Comparison of ENCODE assay signal across 25 cellular contexts in the genomic region with DNA sequence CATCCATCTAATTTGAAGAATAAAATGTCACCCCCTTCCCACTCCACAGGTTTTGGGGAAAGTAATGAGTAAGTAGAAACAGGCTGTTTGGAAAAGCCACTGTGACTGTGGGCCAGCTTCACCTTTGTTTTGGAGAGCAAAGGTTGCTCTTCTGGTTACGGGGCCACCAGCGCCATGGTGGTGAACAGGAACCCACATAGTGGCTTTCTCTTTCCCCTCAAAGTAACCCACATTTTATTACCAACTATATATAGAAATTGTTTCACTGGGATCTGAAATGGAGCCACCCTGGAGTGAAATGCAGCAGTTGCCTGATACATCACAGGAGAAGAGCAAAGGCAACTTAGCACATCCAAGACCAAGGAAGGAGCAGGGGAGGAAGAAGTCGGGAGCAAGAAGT.
DNase-seq lines count a peak whose midpoint lies in the region; ATAC-seq, FAIRE-seq and TF ChIP-seq lines count a peak whose summit lies in the region.
"Had no signal": no experiment of that assay in that cellular context is flagged by ENCODE, and none has a peak within 500 bp of the region (broad histone marks: within the 10 kb centered on the region; RNA-seq: fewer than 3 reads in every experiment).

No MANE protein-coding gene starts in this region.

- no peak for ATAC-seq in stimulated activated memory B cell treated with anti-CD40 and anti-IgM and Interleukin-4, amounts not matched to agents 10 μg/mL and 1 μg/mL and 100 μg/mL, for 72 hours
- ATAC-seq: mucosa of descending colon, upper lobe of right lung had no signal

- no peak overlapping the region for H3K18ac ChIP-seq in trophoblast cell (ENCODE audit: low read length)

- peaks cover 10% of the 10 kb centered on the region for H3K9me3 Mint-ChIP-seq in activated T-cell treated with anti-CD3 and anti-CD28 coated beads, Interleukin-2, amount 50 U/mL, for 24 hours
- peaks cover 0 to 8% (median 2%) of the 10 kb centered on the region in 3 donors for H3K9me3 Mint-ChIP-seq in IgD-negative memory B cell
- H3K9me3 Mint-ChIP-seq in dendritic cell treated with granulocyte-macrophage colony-stimulating factor and Interleukin-4, amounts not matched to agents 40 ng/mL and 50 ng/mL, for 4 days = no peaks in the 10 kb centered on the region
- no peaks in the 10 kb centered on the region for H3K9me3 Mint-ChIP-seq in stimulated activated memory B cell treated with anti-CD40 and anti-IgM and Interleukin-4, amounts not matched to agents 10 μg/mL and 1 μg/mL and 100 μg/mL, for 72 hours

- no peak overlapping the region for H2BK120ac ChIP-seq in trophoblast cell (ENCODE audit: insufficient read depth, low read length, poor library complexity)

- H3K14ac ChIP-seq in trophoblast cell (ENCODE audit: low read length) = no peak overlapping the region

- no peak overlapping the region for H3K4ac ChIP-seq in trophoblast cell (ENCODE audit: low read depth, low read length)

- H3K23ac ChIP-seq in trophoblast cell (ENCODE audit: low read length) = no peak overlapping the region

- H3K79me2 ChIP-seq in trophoblast cell (ENCODE audit: control insufficient read depth, insufficient read depth, low read length, poor library complexity) = no peaks in the 10 kb centered on the region

- H4K91ac ChIP-seq in trophoblast cell (ENCODE audit: low read depth, low read length) = no peak overlapping the region

- H3K4me3 Mint-ChIP-seq in activated T-cell treated with anti-CD3 and anti-CD28 coated beads, Interleukin-2, amount 50 U/mL, for 24 hours = no peak overlapping the region
- H3K4me3 Mint-ChIP-seq in IgD-negative memory B cell = peak overlapping the region in 3 of 4 donors; percentile 23 to 70 (median 42)
- H3K4me3 Mint-ChIP-seq in dendritic cell treated with granulocyte-macrophage colony-stimulating factor and Interleukin-4, amounts not matched to agents 40 ng/mL and 50 ng/mL, for 4 days = no peak overlapping the region
- no peak overlapping the region for H3K4me3 Mint-ChIP-seq in stimulated activated memory B cell treated with anti-CD40 and anti-IgM and Interleukin-4, amounts not matched to agents 10 μg/mL and 1 μg/mL and 100 μg/mL, for 72 hours

- H2BK5ac ChIP-seq in trophoblast cell (ENCODE audit: low read depth, low read length, poor library complexity) = no peak overlapping the region

- no peak overlapping the region for H4K8ac ChIP-seq in trophoblast cell (ENCODE audit: low read depth, low read length)

- TF ChIP-seq CTCF in WERI-Rb-1 (IDR thresholded peaks at IDR 0.05; ENCODE audit: low read depth, low read length) = no peak

- no peaks in the 10 kb centered on the region for H3K79me1 ChIP-seq in trophoblast cell (ENCODE audit: low read length)

- H3K27me3 ChIP-seq in trophoblast cell (ENCODE audit: insufficient read depth, low read length) (no peaks in the 10 kb centered on the region), WERI-Rb-1 (ENCODE audit: insufficient read depth, low read depth, severe bottlenecking) (no peaks in the 10 kb centered on the region)
- H3K27me3 ChIP-seq: neutrophil, sigmoid colon, SJSA1, upper lobe of right lung had no signal

- peaks cover 45% of the 10 kb centered on the region for H3K4me1 Mint-ChIP-seq in activated T-cell treated with anti-CD3 and anti-CD28 coated beads, Interleukin-2, amount 50 U/mL, for 24 hours (ENCODE audit: low read depth)
- H3K4me1 Mint-ChIP-seq in IgD-negative memory B cell = peaks cover 24 to 29% (median 27%) of the 10 kb centered on the region in 3 donors
- H3K4me1 Mint-ChIP-seq in dendritic cell treated with granulocyte-macrophage colony-stimulating factor and Interleukin-4, amounts not matched to agents 40 ng/mL and 50 ng/mL, for 4 days (ENCODE audit: low read depth) = peaks cover 42% of the 10 kb centered on the region
- H3K4me1 Mint-ChIP-seq in stimulated activated memory B cell treated with anti-CD40 and anti-IgM and Interleukin-4, amounts not matched to agents 10 μg/mL and 1 μg/mL and 100 μg/mL, for 72 hours = peaks cover 45% of the 10 kb centered on the region

- no peak overlapping the region for H2AFZ ChIP-seq in trophoblast cell (ENCODE audit: insufficient read depth, low read length, poor library complexity)

- peak overlapping the region; percentile 19 for H3K27ac Mint-ChIP-seq in activated T-cell treated with anti-CD3 and anti-CD28 coated beads, Interleukin-2, amount 50 U/mL, for 24 hours
- H3K27ac Mint-ChIP-seq in IgD-negative memory B cell = peak overlapping the region; percentile 52 to 92 (median 71)
- peak overlapping the region; percentile 16 for H3K27ac Mint-ChIP-seq in dendritic cell treated with granulocyte-macrophage colony-stimulating factor and Interleukin-4, amounts not matched to agents 40 ng/mL and 50 ng/mL, for 4 days
- H3K27ac Mint-ChIP-seq in stimulated activated memory B cell treated with anti-CD40 and anti-IgM and Interleukin-4, amounts not matched to agents 10 μg/mL and 1 μg/mL and 100 μg/mL, for 72 hours = peak overlapping the region; percentile 99

- H3K9me3 ChIP-seq in trophoblast cell (ENCODE audit: insufficient read depth, low read depth, low read length) = peaks cover 6% of the 10 kb centered on the region
- H3K9me3 ChIP-seq in WERI-Rb-1 (ENCODE audit: severe bottlenecking) = no peaks in the 10 kb centered on the region
- H3K9me3 ChIP-seq: neutrophil, prostate gland, sigmoid colon, SJSA1, upper lobe of right lung had no signal

- H3K4me2 ChIP-seq in trophoblast cell (ENCODE audit: low read length) = no peak overlapping the region

- no CpG with 5 or more reads among the region's 3 CpGs for WGBS in trophoblast cell (ENCODE audit: extremely low coverage, insufficient coverage, insufficient read length)

- DNase-seq in activated T-cell treated with anti-CD3 and anti-CD28 coated beads, Interleukin-2, amount 50 U/mL, for 24 hours = no peak
- no peak for DNase-seq in activated T-cell treated with anti-CD3 and anti-CD28 coated beads, Interleukin-2, amount 50 U/mL, for 48 hours
- DNase-seq in trophoblast cell (no peak), HTR-8/SVneo (ENCODE audit: insufficient read length, low spot score) (no peak), WERI-Rb-1 (no peak)
- DNase-seq: activated CD4-positive, CD25-positive, alpha-beta regulatory T cell; cerebellar nuclear complex; EL; kidney; mucosa of descending colon; NCI-H1092 treated with DMSO at 0.1 percent for 48 hours; NCI-H1930; NCI-H2227 treated with DMSO at 0.1 percent for 48 hours; NCI-H69; sigmoid colon; stimulated activated CD4-positive, alpha-beta T cell treated with anti-CD3 and anti-CD28 coated beads, Interleukin-15, amount 100 ng/mL, for 24 hours; upper lobe of right lung had no signal

- H3K4me3 ChIP-seq in trophoblast cell (ENCODE audit: low read depth, low read length) (no peak overlapping the region), WERI-Rb-1 (ENCODE audit: low read depth, low read length) (no peak overlapping the region)
- H3K4me3 ChIP-seq: mucosa of descending colon, prostate gland, sigmoid colon, SJSA1, upper lobe of right lung had no signal

- H4K12ac ChIP-seq in trophoblast cell (ENCODE audit: low read depth, low read length) = no peak overlapping the region

- no peak overlapping the region for H3K9ac ChIP-seq in trophoblast cell (ENCODE audit: low read length)

- no peaks in the 10 kb centered on the region for H3K36me3 ChIP-seq in trophoblast cell (ENCODE audit: control insufficient read depth in 1 of 2, insufficient read depth in 2 of 2, low read length in 2 of 2)
- H3K36me3 ChIP-seq in WERI-Rb-1 = no peaks in the 10 kb centered on the region
- H3K36me3 ChIP-seq: neutrophil, prostate gland, SJSA1, upper lobe of right lung had no signal

- no peak overlapping the region for H3K27ac ChIP-seq in trophoblast cell (ENCODE audit: low read depth, low read length)
- H3K27ac ChIP-seq in WERI-Rb-1 = no peak overlapping the region
- H3K27ac ChIP-seq: neutrophil, prostate gland, sigmoid colon, SJSA1, upper lobe of right lung had no signal

- H3K4me1 ChIP-seq in trophoblast cell (ENCODE audit: control insufficient read depth in 1 of 2, insufficient read depth in 2 of 2, low read length in 2 of 2) = peaks cover 10 to 13% of the 10 kb centered on the region in 2 experiments

- intact Hi-C loops in dendritic cell treated with granulocyte-macrophage colony-stimulating factor and Interleukin-4, amounts not matched to agents 40 ng/mL and 50 ng/mL, for 4 days (cut with micrococcal nuclease) = no loop called here

- FAIRE-seq in HTR-8/SVneo (lab: Jason Lieb, UNC) = no peak
- FAIRE-seq: D721Med, GM19239, kidney had no signal

- no peak overlapping the region for H2AK5ac ChIP-seq in trophoblast cell (ENCODE audit: low read length)

- no peaks in the 10 kb centered on the region for H3K27me3 Mint-ChIP-seq in activated T-cell treated with anti-CD3 and anti-CD28 coated beads, Interleukin-2, amount 50 U/mL, for 24 hours
- no peaks in the 10 kb centered on the region for H3K27me3 Mint-ChIP-seq in IgD-negative memory B cell
- no peaks in the 10 kb centered on the region for H3K27me3 Mint-ChIP-seq in dendritic cell treated with granulocyte-macrophage colony-stimulating factor and Interleukin-4, amounts not matched to agents 40 ng/mL and 50 ng/mL, for 4 days
- no peaks in the 10 kb centered on the region for H3K27me3 Mint-ChIP-seq in stimulated activated memory B cell treated with anti-CD40 and anti-IgM and Interleukin-4, amounts not matched to agents 10 μg/mL and 1 μg/mL and 100 μg/mL, for 72 hours

- H3K36me3 Mint-ChIP-seq in activated T-cell treated with anti-CD3 and anti-CD28 coated beads, Interleukin-2, amount 50 U/mL, for 24 hours (ENCODE audit: low read depth) = peaks cover 9% of the 10 kb centered on the region
- H3K36me3 Mint-ChIP-seq in IgD-negative memory B cell = peaks cover 2% of the 10 kb centered on the region
- peaks cover 9% of the 10 kb centered on the region for H3K36me3 Mint-ChIP-seq in dendritic cell treated with granulocyte-macrophage colony-stimulating factor and Interleukin-4, amounts not matched to agents 40 ng/mL and 50 ng/mL, for 4 days (ENCODE audit: low read depth)
- H3K36me3 Mint-ChIP-seq in stimulated activated memory B cell treated with anti-CD40 and anti-IgM and Interleukin-4, amounts not matched to agents 10 μg/mL and 1 μg/mL and 100 μg/mL, for 72 hours = no peaks in the 10 kb centered on the region

- H2BK12ac ChIP-seq in trophoblast cell (ENCODE audit: low read length) = no peak overlapping the region

Comparison
In these comparisons a context has a peak if more than half of its experiments do, and no peak if none do; other contexts are left out.
1. H3K27ac Mint-ChIP-seq: peak in every context shown above with its lines; median percentile 99 in stimulated activated memory B cell treated with anti-CD40 and anti-IgM and Interleukin-4, amounts not matched to agents 10 μg/mL and 1 μg/mL and 100 μg/mL, for 72 hours; 71 in IgD-negative memory B cell; 19 in activated T-cell treated with anti-CD3 and anti-CD28 coated beads, Interleukin-2, amount 50 U/mL, for 24 hours; 16 in dendritic cell treated with granulocyte-macrophage colony-stimulating factor and Interleukin-4, amounts not matched to agents 40 ng/mL and 50 ng/mL, for 4 days.
2. H3K4me3 Mint-ChIP-seq: peak in IgD-negative memory B cell (3 of 4); none in activated T-cell treated with anti-CD3 and anti-CD28 coated beads, Interleukin-2, amount 50 U/mL, for 24 hours (single experiment), dendritic cell treated with granulocyte-macrophage colony-stimulating factor and Interleukin-4, amounts not matched to agents 40 ng/mL and 50 ng/mL, for 4 days (single experiment) and stimulated activated memory B cell treated with anti-CD40 and anti-IgM and Interleukin-4, amounts not matched to agents 10 μg/mL and 1 μg/mL and 100 μg/mL, for 72 hours (single experiment).